ENCODE assay signal across 24 cellular contexts in genomic region chr6:29968905-29969304, GRCh38. TPM values are rescaled to one million over a fixed set of nuclear protein-coding genes. Genes with fewer than 3 reads are reported as not detected.
DNase-seq lines count a peak whose midpoint lies in the region; ATAC-seq, FAIRE-seq and TF ChIP-seq lines count a peak whose summit lies in the region.
"Had no signal": no experiment of that assay in that cellular context is flagged by ENCODE, and none has a peak within 500 bp of the region (broad histone marks: within the 10 kb centered on the region; RNA-seq: fewer than 3 reads in every experiment).

No MANE protein-coding gene starts in this region.

- TF ChIP-seq RAD21 in HepG2 (CRISPR knock-in tag; IDR thresholded peaks at IDR 0.05): no peak
- no peak for TF ChIP-seq RAD21 in K562 (CRISPR knock-in tag; conservative IDR thresholded peaks at IDR 0.05 in 1 of 2, IDR thresholded peaks at IDR 0.05 in 1 of 2)

- no peak overlapping the region for H4K5ac ChIP-seq in H9 (ENCODE audit: insufficient read length, low read depth, low read length)

- no peak overlapping the region for H3K27ac Mint-ChIP-seq in H9
- H3K27ac Mint-ChIP-seq: CD14-positive monocyte; CD4-positive, alpha-beta memory T cell; CD4-positive, CD25-positive, alpha-beta regulatory T cell had no signal

- no peak for DNase-seq in HepG2 (ENCODE audit: low spot score)
- DNase-seq in right lobe of liver: no peak
- DNase-seq in K562 (ENCODE audit: extremely low read depth in 1 of 4, low spot score in 3 of 4): no peak
- DNase-seq in psoas muscle: no peak
- DNase-seq in H9: no peak
- DNase-seq in AG20443 (ENCODE audit: low spot score): no peak
- DNase-seq: BE2C; C1 segment of cervical spinal cord; CD4-positive, alpha-beta memory T cell; CD4-positive, CD25-positive, alpha-beta regulatory T cell; CD8-positive, alpha-beta memory T cell; COR-L47; DMS 273 treated with DMSO at 0.1 percent for 48 hours; DMS153; DMS79; DND-41; GDM1 had no signal

- H3K79me2 ChIP-seq in HepG2 (ENCODE audit: insufficient read depth, low read length) (peaks cover 9% of the 10 kb centered on the region), K562 (ENCODE audit: control insufficient read depth, insufficient read depth, low read length) (peaks cover 39% of the 10 kb centered on the region), H9 (ENCODE audit: insufficient read depth, low read length) (no peaks in the 10 kb centered on the region)

- H3K79me1 ChIP-seq in H9 (ENCODE audit: insufficient read depth, low read depth, low read length, poor library complexity, severe bottlenecking): no peaks in the 10 kb centered on the region

- in situ Hi-C loops in HepG2 (cut with HindIII; ENCODE audit: extremely low pct_ligation_motif_present, low pct_unique_long_range_greater_than_20kb): no loop called here
- in situ Hi-C loops in K562 (cut with MboI): no loop called here

- WGBS in HepG2 (ENCODE audit: low lambda C conversion rate): 96% methylated on average over 2 of the region's 2 CpGs
- WGBS in right lobe of liver (ENCODE audit: insufficient coverage, low coverage, low lambda C conversion rate, missing lambda C conversion rate): 100% methylated on average over 2 of the region's 2 CpGs
- 85% methylated on average over 2 of the region's 2 CpGs for WGBS in K562 (ENCODE audit: insufficient coverage, low coverage, missing lambda C conversion rate)
- WGBS in psoas muscle, 3 donors: 94 to 100% (median 99%) methylated on average over 2 of the region's 2 CpGs
- no CpG with 5 or more reads among the region's 2 CpGs for WGBS in H9 (ENCODE audit: extremely low coverage, insufficient read length, low lambda C conversion rate)

- CTCF ChIA-PET in HepG2 (lab: Yijun Ruan, JAX; ENCODE audit: low intra/inter-chr PET ratio, low total read pairs) (no interaction called here), K562 (lab: Yijun Ruan, JAX; ENCODE audit: low intra/inter-chr PET ratio) (no interaction called here)

- no peak overlapping the region for H3K9ac ChIP-seq in HepG2 (ENCODE audit: insufficient read depth, low read depth, low read length)
- no peak overlapping the region for H3K9ac ChIP-seq in K562 (ENCODE audit: insufficient read depth in 1 of 2, low read depth in 2 of 2, low read length in 2 of 2)
- no peak overlapping the region for H3K9ac ChIP-seq in H9 (ENCODE audit: extremely low read depth, insufficient read length, low read length)
- H3K9ac ChIP-seq: BLaER1 had no signal

- H3K27me3 Mint-ChIP-seq in H9 (ENCODE audit: low read depth): peaks cover 26% of the 10 kb centered on the region

- POLR2A ChIA-PET in HepG2 (lab: Yijun Ruan, JAX) (no interaction called here), K562 (lab: Yijun Ruan, JAX) (no interaction called here)

- no peak overlapping the region for H2BK20ac ChIP-seq in H9 (ENCODE audit: low read depth, low read length, poor library complexity, severe bottlenecking)

- no peak overlapping the region for H3K4me3 Mint-ChIP-seq in H9
- H3K4me3 Mint-ChIP-seq: CD14-positive monocyte; CD4-positive, alpha-beta memory T cell; CD4-positive, CD25-positive, alpha-beta regulatory T cell; CD8-positive, alpha-beta memory T cell had no signal

- H2BK5ac ChIP-seq in H9 (ENCODE audit: insufficient read length, low read length): no peak overlapping the region

- TF ChIP-seq EP300 in HepG2 (IDR thresholded peaks at IDR 0.05; ENCODE audit: low read depth in 2 of 2, low read length in 2 of 2) (no peak), HepG2 (CRISPR knock-in tag; IDR thresholded peaks at IDR 0.05; ENCODE audit: borderline replicate concordance) (no peak), K562 (IDR thresholded peaks at IDR 0.05; ENCODE audit: low read length) (no peak)

- no peaks in the 10 kb centered on the region for H4K20me1 ChIP-seq in HepG2 (ENCODE audit: insufficient read depth, low read length)
- no peaks in the 10 kb centered on the region for H4K20me1 ChIP-seq in K562 (replicated peaks; ENCODE audit: control insufficient read depth, insufficient read depth, low read length)
- H4K20me1 ChIP-seq in H9 (ENCODE audit: control insufficient read depth, insufficient read depth, insufficient read length): no peaks in the 10 kb centered on the region
- H4K20me1 ChIP-seq: BLaER1 had no signal

- no peak overlapping the region for H4K8ac ChIP-seq in H9 (replicated peaks; ENCODE audit: insufficient read length, low read depth, low read length)

- H3K4me1 ChIP-seq in HepG2 (ENCODE audit: insufficient read depth, low read length) (peaks cover 34% of the 10 kb centered on the region), right lobe of liver (peaks cover 0 to 26% (median 9%) of the 10 kb centered on the region in 4 donors), K562 (replicated peaks in 1 of 2; ENCODE audit: control insufficient read depth in 2 of 2, insufficient read depth in 2 of 2, low read length in 2 of 2) (peaks cover 10 to 17% of the 10 kb centered on the region in 2 experiments), psoas muscle (peaks cover 19% of the 10 kb centered on the region), H9 (ENCODE audit: insufficient read depth, low read length) (peaks cover 4% of the 10 kb centered on the region)

- BruUV-seq in HepG2 (replicated peaks; lab: Mats Ljungman, UMichigan) (no TSS peak), K562 (replicated peaks; lab: Mats Ljungman, UMichigan) (no TSS peak)

- no peak overlapping the region for H3T11ph ChIP-seq in H9 (ENCODE audit: low read length)

- no peak overlapping the region for H4K91ac ChIP-seq in H9 (ENCODE audit: insufficient read length, low read depth, low read length)

- H3K4me3 ChIP-seq in HepG2 (replicated peaks in 1 of 3; ENCODE audit: insufficient read depth in 1 of 3, low read depth in 2 of 3, low read length in 3 of 3): no peak overlapping the region
- H3K4me3 ChIP-seq in right lobe of liver: no peak overlapping the region
- H3K4me3 ChIP-seq in K562: no peak overlapping the region
- H3K4me3 ChIP-seq in psoas muscle: no peak overlapping the region
- H3K4me3 ChIP-seq: A549, BLaER1, GM12878 had no signal

- no peak overlapping the region for H3K27ac ChIP-seq in HepG2 (ENCODE audit: extremely low read length, insufficient read depth, low read length)
- H3K27ac ChIP-seq in right lobe of liver: no peak overlapping the region
- H3K27ac ChIP-seq in K562 (ENCODE audit: extremely low read depth, low read depth, low read length): no peak overlapping the region
- peak overlapping the region; percentile 57 for H3K27ac ChIP-seq in psoas muscle
- no peak overlapping the region for H3K27ac ChIP-seq in H9 (ENCODE audit: insufficient read length, low read depth, low read length)
- H3K27ac ChIP-seq: 22Rv1, A549, BLaER1 had no signal

- H3K27me3 ChIP-seq in HepG2 (ENCODE audit: control insufficient read depth in 1 of 2, insufficient read depth in 2 of 2, low read length in 2 of 2) (no peaks in the 10 kb centered on the region; a peak in 1 of 5 replicates), right lobe of liver (no peaks in the 10 kb centered on the region), K562 (ENCODE audit: control insufficient read depth in 2 of 2, insufficient read depth in 2 of 2, low read length in 2 of 2) (no peaks in the 10 kb centered on the region), psoas muscle (ENCODE audit: insufficient read depth in 3 of 3, low read length in 2 of 3) (no peaks in the 10 kb centered on the region), H9 (ENCODE audit: insufficient read depth, low read length) (peaks cover 2% of the 10 kb centered on the region; the same call in 1 of the 2 replicates)
- H3K27me3 ChIP-seq: BE2C had no signal

- no peak overlapping the region for H2BK12ac ChIP-seq in H9 (ENCODE audit: insufficient read length, low read depth, low read length)

- no peak overlapping the region for H3K23ac ChIP-seq in H9 (ENCODE audit: insufficient read length, low read depth, low read length)

- no peaks in the 10 kb centered on the region for H3K36me3 ChIP-seq in HepG2 (replicated peaks in 1 of 2; ENCODE audit: control insufficient read depth in 1 of 2, insufficient read depth in 2 of 2, low read length in 2 of 2)
- no peaks in the 10 kb centered on the region for H3K36me3 ChIP-seq in right lobe of liver
- peaks cover 5% of the 10 kb centered on the region; the same call in 1 of the 3 replicates for H3K36me3 ChIP-seq in K562 (ENCODE audit: control insufficient read depth, insufficient read depth, low read length)
- H3K36me3 ChIP-seq in psoas muscle (ENCODE audit: insufficient read depth in 1 of 2, low read depth in 1 of 2): no peaks in the 10 kb centered on the region
- H3K36me3 ChIP-seq: BE2C, BLaER1 had no signal

- no peak for TF ChIP-seq CTCF in HepG2 (CRISPR knock-in tag; IDR thresholded peaks at IDR 0.05)
- no peak for TF ChIP-seq CTCF in right lobe of liver (IDR thresholded peaks at IDR 0.05)
- no peak for TF ChIP-seq CTCF in K562 (IDR thresholded peaks at IDR 0.05 in 2 of 3, conservative IDR thresholded peaks at IDR 0.05 in 1 of 3; ENCODE audit: insufficient read depth in 2 of 3, low read depth in 1 of 3, low read length in 3 of 3)
- no peak for TF ChIP-seq CTCF in psoas muscle (IDR thresholded peaks at IDR 0.05)
- TF ChIP-seq CTCF in H9 (conservative IDR thresholded peaks at IDR 0.05): no peak

- H3K56ac ChIP-seq in H9 (ENCODE audit: insufficient read length, low read depth, low read length): no peak overlapping the region

- no peak overlapping the region for H2BK15ac ChIP-seq in H9 (ENCODE audit: low read depth, low read length)

- no peak overlapping the region for H3K18ac ChIP-seq in H9 (ENCODE audit: insufficient read length, low read depth, low read length)

- no peak for ATAC-seq in HepG2
- no peak for ATAC-seq in right lobe of liver
- ATAC-seq in K562: no peak
- ATAC-seq in psoas muscle: no peak
- ATAC-seq: A549, GM12878 had no signal

- H3K9me3 ChIP-seq in HepG2 (ENCODE audit: low read length): no peaks in the 10 kb centered on the region
- H3K9me3 ChIP-seq in right lobe of liver: no peaks in the 10 kb centered on the region
- H3K9me3 ChIP-seq in K562 (replicated peaks; ENCODE audit: control insufficient read depth, insufficient read depth, low read depth, low read length): no peaks in the 10 kb centered on the region
- no peaks in the 10 kb centered on the region for H3K9me3 ChIP-seq in psoas muscle
- H3K9me3 ChIP-seq in H9 (ENCODE audit: control insufficient read depth, low read depth, low read length): no peaks in the 10 kb centered on the region
- H3K9me3 ChIP-seq: A549, BE2C, BLaER1 had no signal

- H3K4ac ChIP-seq in H9 (ENCODE audit: low read depth, low read length): no peak overlapping the region

- H3K9me3 Mint-ChIP-seq in H9: no peaks in the 10 kb centered on the region
- H3K9me3 Mint-ChIP-seq: CD4-positive, alpha-beta memory T cell; CD4-positive, CD25-positive, alpha-beta regulatory T cell; CD8-positive, alpha-beta memory T cell had no signal

- peaks cover 44 to 45% of the 10 kb centered on the region in 2 experiments for H3K4me1 Mint-ChIP-seq in H9

- H3K36me3 Mint-ChIP-seq in H9 (ENCODE audit: insufficient read depth in 1 of 3, low read depth in 3 of 3): no peaks in the 10 kb centered on the region
- H3K36me3 Mint-ChIP-seq: CD4-positive, CD25-positive, alpha-beta regulatory T cell had no signal

- no peak overlapping the region for H2BK120ac ChIP-seq in H9 (ENCODE audit: low read depth, low read length, poor library complexity, severe bottlenecking)

- no peak overlapping the region for H2AK5ac ChIP-seq in H9 (ENCODE audit: insufficient read length, low read length)

- H3K9me1 ChIP-seq in K562 (ENCODE audit: control insufficient read depth, insufficient read depth, low read length): peaks cover 3% of the 10 kb centered on the region

- H3K23me2 ChIP-seq in H9 (ENCODE audit: insufficient read length, low read depth, low read length, poor library complexity, severe bottlenecking): peaks cover 4% of the 10 kb centered on the region

- no peak overlapping the region for H3K14ac ChIP-seq in H9 (ENCODE audit: insufficient read depth, low read length)

- H3K4me2 ChIP-seq in HepG2 (ENCODE audit: low read depth, low read length) (no peak overlapping the region), K562 (ENCODE audit: insufficient read depth, low read length) (no peak overlapping the region), H9 (ENCODE audit: insufficient read depth, insufficient read length, low read length) (no peak overlapping the region)

- FAIRE-seq in HepG2 (lab: Jason Lieb, UNC) (no peak), K562 (lab: Jason Lieb, UNC) (no peak)
- FAIRE-seq: A549, GM12878, GM12892, GM18507 had no signal

- H2AFZ ChIP-seq in HepG2 (ENCODE audit: low read length) (no peak overlapping the region), K562 (ENCODE audit: low read depth, low read length) (no peak overlapping the region), H9 (ENCODE audit: low read length) (no peak overlapping the region)

- TF ChIP-seq POLR2A in HepG2 (IDR thresholded peaks at IDR 0.05; ENCODE audit: insufficient read depth in 1 of 2, low read depth in 2 of 2, low read length in 2 of 2): no peak
- TF ChIP-seq POLR2A in right lobe of liver (IDR thresholded peaks at IDR 0.05): no peak
- TF ChIP-seq POLR2A in K562 (conservative IDR thresholded peaks at IDR 0.05): no peak

- intact Hi-C loops in HepG2 (cut with micrococcal nuclease; ENCODE audit: unreplicated experiment): loop anchor here (5.0 kb wide), 1 partner anchor 62 kb away; no protein-coding TSS in a partner anchor
- intact Hi-C loops in right lobe of liver (cut with DNase I): no loop called here
- intact Hi-C loops in K562 (cut with micrococcal nuclease): loop anchor here (5.0 kb wide), 2 partner anchors 93 to 122 kb away; partner anchors contain the start of gene POLR1H
- intact Hi-C loops in psoas muscle (cut with DNase I): no loop called here

RNA-seq across cellular contexts. Expression of gene HLA-A, which starts 26.6 kb away (rescaled TPM):
- 131 and 345 TPM in 2 replicates for total RNA-seq in HepG2 (2016; rRNA removed; fragmentation: Illumina TruSeq; extraction: Trizol)
- 40.4 and 40.8 TPM in 2 replicates for total RNA-seq in HepG2 (2016; cell fraction: cytosol; rRNA removed; fragmentation: Illumina TruSeq; extraction: Trizol; ENCODE audit: low read depth)
- 123 and 365 TPM in 2 replicates for total RNA-seq in HepG2 (2016; cell fraction: insoluble cytoplasmic fraction; rRNA removed; fragmentation: Illumina TruSeq; extraction: Trizol)
- 56.7 and 57.0 TPM in 2 replicates for total RNA-seq in HepG2 (2016; cell fraction: membrane; rRNA removed; fragmentation: Illumina TruSeq; extraction: Trizol)
- 268 and 300 TPM in 2 replicates for total RNA-seq in HepG2 (2016; cell fraction: nucleus; rRNA removed; fragmentation: Illumina TruSeq; extraction: Trizol)
- 527 and 598 TPM in 2 replicates for polyA plus RNA-seq in HepG2 (2011; rRNA removed)
- polyA plus RNA-seq in HepG2 (2011; cell fraction: cytosol; rRNA removed): 540 and 603 TPM in 2 replicates
- polyA plus RNA-seq in HepG2 (2011; cell fraction: nucleus; rRNA removed): 321 and 388 TPM in 2 replicates
- 267 and 414 TPM in 2 replicates for polyA plus RNA-seq in HepG2 (2012)
- polyA plus RNA-seq in HepG2 (2016; cell fraction: cytosol; fragmentation: Illumina TruSeq; extraction: Trizol; ENCODE audit: low read depth): 46.2 and 49.2 TPM in 2 replicates
- 135 and 142 TPM in 2 replicates for polyA plus RNA-seq in HepG2 (2016; cell fraction: insoluble cytoplasmic fraction; fragmentation: Illumina TruSeq; extraction: Trizol; ENCODE audit: low read depth)
- 49.9 and 54.4 TPM in 2 replicates for polyA plus RNA-seq in HepG2 (2016; cell fraction: membrane; fragmentation: Illumina TruSeq; extraction: Trizol; ENCODE audit: low read depth)
- polyA plus RNA-seq in HepG2 (2016; cell fraction: nucleus; fragmentation: Illumina TruSeq; extraction: Trizol; ENCODE audit: insufficient read depth, low read depth): 529 and 565 TPM in 2 replicates
- polyA minus RNA-seq in HepG2 (2011; rRNA and poly(A)+ RNA removed; ENCODE audit: low replicate concordance): 311 and 488 TPM in 2 replicates
- 211 and 252 TPM in 2 replicates for polyA minus RNA-seq in HepG2 (2011; cell fraction: cytosol; rRNA and poly(A)+ RNA removed)
- polyA minus RNA-seq in HepG2 (2011; cell fraction: nucleus; rRNA and poly(A)+ RNA removed): 56.9 and 83.0 TPM in 2 replicates
- total RNA-seq in right lobe of liver: 100 to 1,000 TPM; 107 to 561 (median 406) TPM
- not detected in 2 replicates for total RNA-seq in K562 (2011; cell fraction: chromatin; rRNA removed; ENCODE audit: low replicate concordance)
- not detected in 2 replicates for total RNA-seq in K562 (2011; cell fraction: nucleolus; rRNA removed)
- total RNA-seq in K562 (2011; cell fraction: nucleoplasm; rRNA removed): not detected in 2 replicates
- total RNA-seq in K562 (2014; rRNA removed): not detected in 2 replicates
- not detected in 2 replicates for total RNA-seq in K562 (2014; rRNA removed; fragmentation: Illumina TruSeq; extraction: Trizol)
- not detected in 2 replicates for total RNA-seq in K562 (2015; rRNA removed; fragmentation: Illumina TruSeq; extraction: Trizol)
- total RNA-seq in K562 (2021): 3.3 and 4.5 TPM in 2 replicates
- not detected in 2 replicates for polyA plus RNA-seq in K562 (2011; rRNA removed)
- polyA plus RNA-seq in K562 (2011; cell fraction: cytosol; rRNA removed): 0.04 and 0.09 TPM in 2 replicates
- polyA plus RNA-seq in K562 (2011; cell fraction: nucleus; rRNA removed): not detected in 2 replicates
- 0.04 and 0.15 TPM in 2 replicates for polyA plus RNA-seq in K562 (2012)
- not detected in 2 replicates for polyA plus RNA-seq in K562 (2014; fragmentation: Illumina TruSeq; extraction: Trizol)
- polyA plus RNA-seq in K562 (2014; fragmentation: Nextera tagmentation; extraction: Ambion mirVana): not detected
- polyA plus RNA-seq in K562 (2014; rRNA removed): 0.09 and 0.46 TPM in 2 replicates
- 0.27 TPM in 1 of 2 replicates, not detected in the other for polyA minus RNA-seq in K562 (2011; rRNA and poly(A)+ RNA removed)
- polyA minus RNA-seq in K562 (2011; cell fraction: cytosol; rRNA and poly(A)+ RNA removed): 3.5 and 8.9 TPM in 2 replicates
- 0.78 and 1.1 TPM in 2 replicates for polyA minus RNA-seq in K562 (2011; cell fraction: nucleus; rRNA and poly(A)+ RNA removed)
- total RNA-seq in psoas muscle: 100 to 1,000 TPM in 3 of 4 donors, 10 to 100 TPM in 1; 86.6 to 204 (median 182) TPM
- polyA plus RNA-seq in psoas muscle: 100 to 1,000 TPM in 2 of 3 donors, 10 to 100 TPM in 1; 88.0 to 290 (median 125) TPM
- total RNA-seq in H9 (2021): 248 and 252 TPM in 2 replicates

Comparison
In these comparisons a context has a peak if more than half of its experiments do, and no peak if none do; other contexts are left out.
1. intact Hi-C loops: an anchor here in HepG2 (5.0 kb wide) and K562 (5.0 kb wide); none called in right lobe of liver and psoas muscle.
2. RNA of gene HLA-A, which starts 26.6 kb away (total RNA-seq): 107 to 561 TPM in right lobe of liver, 40.4 to 365 TPM in HepG2, 248 to 252 TPM in H9 and 86.6 to 204 TPM in psoas muscle; 3.3 to 4.5 TPM in K562; every median in the first group is over 4 times any median in the second.
3. Of the 241 proteins assayed by ChIP-seq in both HepG2 and K562: peak only in HepG2: MAFF; only in K562: none; in both: MAFK; in neither: 239.